ENCODE assay signal across 8 cellular contexts in genomic region chr4:118664665-118665064, GRCh38. TPM values are rescaled to one million over a fixed set of nuclear protein-coding genes. Genes with fewer than 3 reads are reported as not detected.
A peak's percentile ranks its signal among the peaks of the same experiment; 100 is the strongest.
DNase-seq lines count a peak whose midpoint lies in the region; TF ChIP-seq lines count a peak whose summit lies in the region.
"Not testable (repeated sequence)": the region's sequence is repeated elsewhere in the genome, so short reads cannot be mapped to it uniquely, and the experiment has no call there.

No MANE protein-coding gene starts in this region.

- not testable (repeated sequence) for H2AFZ ChIP-seq in fibroblast of lung (ENCODE audit: low read length)

- not testable (repeated sequence) for H3K27me3 ChIP-seq in fibroblast of lung (ENCODE audit: control insufficient read depth, insufficient read depth, low read length); liver (ENCODE audit: control insufficient read depth in 4 of 4, insufficient read depth in 4 of 4, low read length in 3 of 4)

- TF ChIP-seq CTCF in AG10803 (conservative IDR thresholded peaks at IDR 0.05; ENCODE audit: low read length) (peak; percentile 47), GM20000 (IDR thresholded peaks at IDR 0.05; ENCODE audit: extremely low read depth, missing control alignments) (peak; percentile 4), WI38 (IDR thresholded peaks at IDR 0.05; ENCODE audit: low read depth, low read length) (0 out of 2 replicates have a peak, but pooled peaks have one; percentile 15), fibroblast of lung (conservative IDR thresholded peaks at IDR 0.05 in 1 of 2, IDR thresholded peaks at IDR 0.05 in 1 of 2; ENCODE audit: low read depth in 1 of 2, low read length in 2 of 2) (peak; percentile 8 to 42), liver (IDR thresholded peaks at IDR 0.05; ENCODE audit: low read depth, low read length, missing input control) (peak; percentile 23)

- not testable (repeated sequence) for H3K79me2 ChIP-seq in fibroblast of lung (ENCODE audit: control insufficient read depth, insufficient read depth, low read length)

- H3K4me3 ChIP-seq in AG10803 (ENCODE audit: low read length); WI38 (ENCODE audit: low read depth, low read length); fibroblast of lung (replicated peaks in 1 of 4; ENCODE audit: control extremely low read depth in 1 of 4, insufficient read depth in 1 of 4, low read depth in 3 of 4, low read length in 4 of 4); liver (ENCODE audit: low read depth in 1 of 3, low read length in 3 of 3): not testable (repeated sequence)

- peak; percentile 64 to 68 for TF ChIP-seq RAD21 in liver (IDR thresholded peaks at IDR 0.05)

- H3K9ac ChIP-seq in fibroblast of lung (ENCODE audit: insufficient read depth, low read length); liver (ENCODE audit: low read depth in 1 of 2, low read length in 2 of 2): not testable (repeated sequence)

- not testable (repeated sequence) for H3K9me3 ChIP-seq in fibroblast of lung (ENCODE audit: control insufficient read depth, insufficient read depth, low read depth, low read length); liver (ENCODE audit: control insufficient read depth in 4 of 4, low read length in 3 of 4)

- not testable (repeated sequence) for H4K20me1 ChIP-seq in fibroblast of lung (ENCODE audit: control insufficient read depth, extremely low read depth, insufficient read depth, low read length)

- 70% methylated on average over 5 of the region's 5 CpGs for WGBS in liver

- H3K4me2 ChIP-seq in fibroblast of lung (ENCODE audit: extremely low read depth, insufficient read depth, low read length): not testable (repeated sequence)

- DNase-seq in AG10803 (ENCODE audit: low read depth): peak; percentile 29
- not testable (repeated sequence) for DNase-seq in GM20000 (ENCODE audit: low spot score)
- peak; percentile 20 for DNase-seq in NCI-H82 (lab: John Stamatoyannopoulos, UW)
- DNase-seq in amniotic epithelial cell (ENCODE audit: low read depth): peak; percentile 14
- peak; percentile 17 to 29 for DNase-seq in fibroblast of lung (ENCODE audit: low read depth in 2 of 2)
- DNase-seq in stimulated activated CD4-positive, alpha-beta T cell treated with anti-CD3 and anti-CD28 coated beads, Interleukin-15, amount 100 ng/mL, for 24 hours: peak; percentile 46

- not testable (repeated sequence) for H3K36me3 ChIP-seq in fibroblast of lung (ENCODE audit: control insufficient read depth, insufficient read depth, low read length); liver (ENCODE audit: control insufficient read depth in 4 of 4, insufficient read depth in 3 of 4, low read depth in 1 of 4, low read length in 3 of 4)

- not testable (repeated sequence) for H3K27ac ChIP-seq in fibroblast of lung (ENCODE audit: insufficient read depth, low read length); liver (ENCODE audit: low read depth in 1 of 2, low read length in 2 of 2)

- H3K4me1 ChIP-seq in fibroblast of lung (ENCODE audit: control insufficient read depth, extremely low read depth, insufficient read depth, low read length); liver (ENCODE audit: control insufficient read depth in 4 of 4, insufficient read depth in 4 of 4, low read length in 3 of 4): not testable (repeated sequence)

RNA-seq across cellular contexts. Expression of gene METTL14, which starts 20.5 kb away (rescaled TPM):
- 15.9 and 18.2 TPM in 2 replicates for total RNA-seq in fibroblast of lung
- polyA plus RNA-seq in fibroblast of lung: 24.6 and 29.7 TPM in 2 replicates
- polyA plus RNA-seq in fibroblast of lung (2012): 16.7 and 18.7 TPM in 2 replicates
- 0.52 and 8.1 TPM in 2 replicates for polyA minus RNA-seq in fibroblast of lung (ENCODE audit: low replicate concordance)
- 10 to 100 TPM; 12.5 to 25.5 TPM for total RNA-seq in liver
- 10 to 100 TPM in 1 of 2 donors, 1 to 10 TPM in 1; 8.2 to 21.0 TPM for polyA plus RNA-seq in liver
